In the genomic region with DNA sequence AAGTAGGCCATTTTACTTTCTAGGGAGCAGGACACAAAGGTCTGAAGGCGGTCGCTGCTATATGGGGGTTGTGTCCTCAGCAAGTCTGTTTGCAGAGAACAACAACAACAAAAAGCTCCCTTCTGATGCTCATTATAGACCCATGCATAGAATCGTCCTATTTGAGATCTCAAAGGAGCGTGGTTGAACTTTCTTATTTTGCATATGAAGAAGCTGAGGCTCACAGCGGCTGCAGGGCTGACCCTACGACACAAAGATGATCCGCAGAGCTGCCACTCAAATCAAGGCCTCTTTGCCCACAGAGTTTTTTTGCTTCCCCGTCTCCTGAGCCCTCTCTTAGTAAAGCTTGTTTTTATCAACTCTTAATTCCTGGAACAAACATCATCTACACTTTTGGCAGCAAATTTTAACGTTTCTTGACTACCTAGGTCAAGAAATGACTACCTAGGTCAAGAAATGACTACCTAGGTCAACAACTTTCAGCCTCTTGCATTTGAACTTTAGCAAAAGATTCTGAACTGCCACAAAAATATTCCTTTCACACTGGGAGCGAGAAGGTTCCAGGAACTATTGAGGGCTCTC, we compare ENCODE assay signal across 1 cellular context.
TF ChIP-seq lines count a peak whose summit lies in the region.

No MANE protein-coding gene starts in this region.

TF ChIP-seq in K562, 482 proteins besides CTCF, POLR2A, EP300 and RAD21:
- TF ChIP-seq ATF6 (CRISPR knock-in tag; IDR thresholded peaks at IDR 0.05) (no peak), ZNF766 (CRISPR knock-in tag; conservative IDR thresholded peaks at IDR 0.05) (no peak), ZNF12 (CRISPR knock-in tag; IDR thresholded peaks at IDR 0.05) (no peak), SOX6 (IDR thresholded peaks at IDR 0.05) (no peak), HMGN3 (IDR thresholded peaks at IDR 0.05; ENCODE audit: borderline replicate concordance, extremely low read depth, insufficient read length, low read depth, low read length) (no peak), ZNF140 (CRISPR knock-in tag; IDR thresholded peaks at IDR 0.05) (no peak)
- TF ChIP-seq, protein P1, sequence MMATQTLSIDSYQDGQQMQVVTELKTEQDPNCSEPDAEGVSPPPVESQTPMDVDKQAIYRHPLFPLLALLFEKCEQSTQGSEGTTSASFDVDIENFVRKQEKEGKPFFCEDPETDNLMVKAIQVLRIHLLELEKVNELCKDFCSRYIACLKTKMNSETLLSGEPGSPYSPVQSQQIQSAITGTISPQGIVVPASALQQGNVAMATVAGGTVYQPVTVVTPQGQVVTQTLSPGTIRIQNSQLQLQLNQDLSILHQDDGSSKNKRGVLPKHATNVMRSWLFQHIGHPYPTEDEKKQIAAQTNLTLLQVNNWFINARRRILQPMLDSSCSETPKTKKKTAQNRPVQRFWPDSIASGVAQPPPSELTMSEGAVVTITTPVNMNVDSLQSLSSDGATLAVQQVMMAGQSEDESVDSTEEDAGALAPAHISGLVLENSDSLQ (IDR thresholded peaks at IDR 0.05): peak; percentile 21; the same call in 1 of the 2 replicates
